ENCODE assay signal across 1 cellular context in genomic region chr2:127053731-127054603, GRCh38.
TF ChIP-seq lines count a peak whose summit lies in the region.

No MANE protein-coding gene starts in this region.

TF ChIP-seq in SK-N-SH, 30 proteins besides CTCF, POLR2A, EP300 and RAD21 (continued from another document):
- TF ChIP-seq MXI1 (IDR thresholded peaks at IDR 0.05; ENCODE audit: low read depth, low read length) (no peak), REST (IDR thresholded peaks at IDR 0.05; ENCODE audit: low read depth, low read length) (no peak), YY1 (IDR thresholded peaks at IDR 0.05; ENCODE audit: low read depth) (no peak), FOSL2 (IDR thresholded peaks at IDR 0.05; ENCODE audit: borderline replicate concordance, low read depth) (no peak), GATA2 (CRISPR knock-in tag; IDR thresholded peaks at IDR 0.05) (no peak), RXRA (IDR thresholded peaks at IDR 0.05; ENCODE audit: borderline replicate concordance, low read depth) (no peak), GABPA (IDR thresholded peaks at IDR 0.05; ENCODE audit: low read depth) (no peak), JUND (IDR thresholded peaks at IDR 0.05) (no peak), MEF2A (IDR thresholded peaks at IDR 0.05; ENCODE audit: borderline replicate concordance, low read depth) (no peak), ZBTB33 (IDR thresholded peaks at IDR 0.05; ENCODE audit: borderline replicate concordance, low read depth) (no peak), IRF3 (IDR thresholded peaks at IDR 0.05; ENCODE audit: low read depth, low read length) (no peak)
